Comparison of ENCODE assay signal across 19 cellular contexts in the genomic region with DNA sequence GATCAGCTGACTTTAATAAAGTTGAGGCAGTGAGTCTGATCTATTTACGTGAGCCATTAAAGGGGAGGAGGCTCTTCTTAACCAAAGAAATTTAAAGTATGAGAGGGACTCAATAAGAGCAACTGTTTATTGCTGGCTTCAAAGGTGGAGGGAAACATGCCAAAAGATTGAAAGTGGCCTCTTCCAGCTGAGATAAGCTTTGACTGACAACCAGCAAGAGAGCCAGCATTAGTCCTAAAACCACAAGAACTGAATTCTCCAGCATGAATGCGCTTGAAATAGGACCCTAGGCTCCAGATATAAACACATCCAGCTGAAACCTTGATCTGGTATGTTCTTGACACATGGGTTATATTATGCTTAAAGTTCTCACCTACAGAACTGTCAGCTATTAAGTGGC.
DNase-seq lines count a peak whose midpoint lies in the region; ATAC-seq and TF ChIP-seq lines count a peak whose summit lies in the region.
"Had no signal": no experiment of that assay in that cellular context is flagged by ENCODE, and none has a peak within 500 bp of the region (broad histone marks: within the 10 kb centered on the region; RNA-seq: fewer than 3 reads in every experiment).

No MANE protein-coding gene starts in this region.

- no peaks in the 10 kb centered on the region for H3K36me3 ChIP-seq in heart left ventricle
- H3K36me3 ChIP-seq in esophagus squamous epithelium: no peaks in the 10 kb centered on the region
- H3K36me3 ChIP-seq: esophagus muscularis mucosa, SJCRH30, upper lobe of left lung had no signal

- no peaks in the 10 kb centered on the region for H3K27me3 Mint-ChIP-seq in mesothelial cell of epicardium (ENCODE audit: low read depth)
- H3K27me3 Mint-ChIP-seq: stimulated activated memory B cell treated with anti-CD40 and anti-IgM and Interleukin-4, amounts not matched to agents 10 μg/mL and 1 μg/mL and 100 μg/mL, for 72 hours had no signal

- peaks cover 7% of the 10 kb centered on the region for H3K9me3 Mint-ChIP-seq in mesothelial cell of epicardium
- H3K9me3 Mint-ChIP-seq: activated T-helper 1 cell treated with anti-CD3 and anti-CD28 coated beads, Interleukin-12 subunit alpha, Interleukin-12 subunit beta, Interleukin-2, Interleukin-4 antibody, amounts not matched to agents 30 ng/mL and 10 ng/mL and 1 ng/mL, durations not matched to agents 14 hours and 24 hours and 36 hours; stimulated activated memory B cell treated with anti-CD40 and anti-IgM and Interleukin-4, amounts not matched to agents 10 μg/mL and 1 μg/mL and 100 μg/mL, for 72 hours had no signal

- H3K27me3 ChIP-seq in heart left ventricle (no peaks in the 10 kb centered on the region), esophagus squamous epithelium (peaks cover 0 to 9% (median 0%) of the 10 kb centered on the region in 4 donors)
- H3K27me3 ChIP-seq: dorsolateral prefrontal cortex, esophagus muscularis mucosa, SJCRH30, upper lobe of left lung had no signal

- H3K27ac ChIP-seq in heart left ventricle (no peak overlapping the region), esophagus squamous epithelium (no peak overlapping the region)
- H3K27ac ChIP-seq: dorsolateral prefrontal cortex, esophagus muscularis mucosa, GM23248, SJCRH30, upper lobe of left lung had no signal

- peaks cover 17% of the 10 kb centered on the region for H3K4me1 Mint-ChIP-seq in mesothelial cell of epicardium
- H3K4me1 Mint-ChIP-seq: stimulated activated memory B cell treated with anti-CD40 and anti-IgM and Interleukin-4, amounts not matched to agents 10 μg/mL and 1 μg/mL and 100 μg/mL, for 72 hours had no signal

- H3K9me3 ChIP-seq in heart left ventricle (peaks cover 0 to 13% (median 0%) of the 10 kb centered on the region in 12 donors), esophagus squamous epithelium (no peaks in the 10 kb centered on the region)
- H3K9me3 ChIP-seq: esophagus muscularis mucosa, SJCRH30, upper lobe of left lung had no signal

- no peak overlapping the region for H3K4me3 Mint-ChIP-seq in mesothelial cell of epicardium
- H3K4me3 Mint-ChIP-seq: activated CD8-positive, alpha-beta T cell treated with anti-CD3 and anti-CD28 coated beads for 36 hours; activated T-helper 1 cell treated with anti-CD3 and anti-CD28 coated beads, Interleukin-12 subunit alpha, Interleukin-12 subunit beta, Interleukin-2, Interleukin-4 antibody, amounts not matched to agents 30 ng/mL and 10 ng/mL and 1 ng/mL, durations not matched to agents 14 hours and 24 hours and 36 hours; stimulated activated memory B cell treated with anti-CD40 and anti-IgM and Interleukin-4, amounts not matched to agents 10 μg/mL and 1 μg/mL and 100 μg/mL, for 72 hours had no signal

- H3K27ac Mint-ChIP-seq in mesothelial cell of epicardium: peak overlapping the region; percentile 57
- H3K27ac Mint-ChIP-seq: activated CD8-positive, alpha-beta T cell treated with anti-CD3 and anti-CD28 coated beads for 36 hours; activated T-helper 1 cell treated with anti-CD3 and anti-CD28 coated beads, Interleukin-12 subunit alpha, Interleukin-12 subunit beta, Interleukin-2, Interleukin-4 antibody, amounts not matched to agents 30 ng/mL and 10 ng/mL and 1 ng/mL, durations not matched to agents 14 hours and 24 hours and 36 hours; stimulated activated memory B cell treated with anti-CD40 and anti-IgM and Interleukin-4, amounts not matched to agents 10 μg/mL and 1 μg/mL and 100 μg/mL, for 72 hours had no signal

- DNase-seq in COLO829 (ENCODE audit: low spot score) (peak; percentile 17), OCI-M1 (lab: John Stamatoyannopoulos, UW) (peak; percentile 85), cardiac fibroblast (ENCODE audit: low read depth in 2 of 2) (peak; percentile 16 to 85), mesothelial cell of epicardium (ENCODE audit: low spot score in 2 of 2, unreplicated experiment in 2 of 2) (no peak), heart left ventricle (no peak), esophagus squamous epithelium (lab: John Stamatoyannopoulos, UW) (no peak)
- DNase-seq: activated CD8-positive, alpha-beta T cell treated with anti-CD3 and anti-CD28 coated beads for 36 hours; AML-193; dorsolateral prefrontal cortex; GM23248; NCI-H1105 treated with DMSO at 0.1 percent for 48 hours; upper lobe of left lung had no signal

- 24 to 42% (median 38%) methylated on average over 2 of the region's 2 CpGs for WGBS in heart left ventricle, 4 donors
- WGBS in esophagus squamous epithelium, 2 donors: 63 to 71% methylated on average over 2 of the region's 2 CpGs

- ATAC-seq in heart left ventricle (no peak), GM19395 (IDR thresholded peaks at IDR 0.05; ENCODE audit: unreplicated experiment) (no peak), HG02885 (IDR thresholded peaks at IDR 0.05; ENCODE audit: poor library complexity, unreplicated experiment) (no peak)
- ATAC-seq: activated CD8-positive, alpha-beta T cell treated with anti-CD3 and anti-CD28 coated beads for 36 hours; stimulated activated memory B cell treated with anti-CD40 and anti-IgM and Interleukin-4, amounts not matched to agents 10 μg/mL and 1 μg/mL and 100 μg/mL, for 72 hours had no signal

- intact Hi-C loops in heart left ventricle (cut with DNase I) (no loop called here), esophagus squamous epithelium (cut with DNase I) (no loop called here)

- peaks cover 0 to 4% (median 0%) of the 10 kb centered on the region in 12 donors for H3K4me1 ChIP-seq in heart left ventricle
- H3K4me1 ChIP-seq in esophagus squamous epithelium: peaks cover 9 to 19% (median 9%) of the 10 kb centered on the region in 3 donors
- H3K4me1 ChIP-seq: upper lobe of left lung had no signal

- TF ChIP-seq POLR2A in heart left ventricle (IDR thresholded peaks at IDR 0.05) (no peak), esophagus squamous epithelium (IDR thresholded peaks at IDR 0.05) (no peak)

- no peak for TF ChIP-seq CTCF in cardiac fibroblast (IDR thresholded peaks at IDR 0.05; ENCODE audit: low read depth, low read length)
- no peak for TF ChIP-seq CTCF in mesothelial cell of epicardium (IDR thresholded peaks at IDR 0.05; ENCODE audit: unreplicated experiment)
- no peak for TF ChIP-seq CTCF in heart left ventricle (IDR thresholded peaks at IDR 0.05)
- no peak for TF ChIP-seq CTCF in esophagus squamous epithelium (IDR thresholded peaks at IDR 0.05)

- H3K4me3 ChIP-seq in cardiac fibroblast (replicated peaks in 1 of 2; ENCODE audit: low read depth in 2 of 2, low read length in 2 of 2): no peak overlapping the region
- no peak overlapping the region for H3K4me3 ChIP-seq in heart left ventricle
- H3K4me3 ChIP-seq in esophagus squamous epithelium: no peak overlapping the region
- H3K4me3 ChIP-seq: dorsolateral prefrontal cortex, esophagus muscularis mucosa, GM23248, lung, SJCRH30, upper lobe of left lung had no signal

- no peaks in the 10 kb centered on the region for H3K36me3 Mint-ChIP-seq in mesothelial cell of epicardium
- H3K36me3 Mint-ChIP-seq: stimulated activated memory B cell treated with anti-CD40 and anti-IgM and Interleukin-4, amounts not matched to agents 10 μg/mL and 1 μg/mL and 100 μg/mL, for 72 hours had no signal

Comparison
In these comparisons a context has a peak if more than half of its experiments do, and no peak if none do; other contexts are left out.
1. DNase-seq: peak in COLO829 (single experiment), OCI-M1 (single experiment) and cardiac fibroblast (2 of 2); none in mesothelial cell of epicardium (0 of 2), heart left ventricle (0 of 5) and esophagus squamous epithelium (single experiment).